8 cellular contexts compared by ENCODE assay signal in genomic region chr7:100965723-100966541, GRCh38. TPM values are rescaled to one million over a fixed set of nuclear protein-coding genes. Genes with fewer than 3 reads are reported as not detected.
DNase-seq lines count a peak whose midpoint lies in the region; ATAC-seq, FAIRE-seq and TF ChIP-seq lines count a peak whose summit lies in the region.

No MANE protein-coding gene starts in this region.

- H3K27ac ChIP-seq in cardiac muscle cell (no peak overlapping the region), rectal smooth muscle tissue (ENCODE audit: low read depth, low read length) (no peak overlapping the region)

- TF ChIP-seq CTCF in cardiac muscle cell (IDR thresholded peaks at IDR 0.05; ENCODE audit: low read depth, low read length): peak; percentile 76

- peaks cover 84% of the 10 kb centered on the region for H3K27me3 ChIP-seq in cardiac muscle cell
- peaks cover 31% of the 10 kb centered on the region for H3K27me3 ChIP-seq in rectal smooth muscle tissue (ENCODE audit: control insufficient read depth, insufficient read depth, low read length)

- DNase-seq in GM18507 (ENCODE audit: extremely low spot score, insufficient read length, low read depth) (peak; percentile 83), M059J (ENCODE audit: low read depth) (peak; percentile 56), cardiac muscle cell (ENCODE audit: low read depth in 1 of 2, low spot score in 1 of 2) (peak; percentile 66 to 94), NCI-H69 (lab: John Stamatoyannopoulos, UW) (no peak)
- DNase-seq in activated T-helper 1 cell treated with anti-CD3 and anti-CD28 coated beads, Interleukin-12 subunit alpha, Interleukin-12 subunit beta, Interleukin-2, Interleukin-4 antibody, amounts not matched to agents 30 ng/mL and 10 ng/mL and 1 ng/mL, durations not matched to agents 14 hours and 24 hours and 36 hours (ENCODE audit: low spot score): peak; percentile 64

- H3K4me3 Mint-ChIP-seq in activated T-helper 1 cell treated with anti-CD3 and anti-CD28 coated beads, Interleukin-12 subunit alpha, Interleukin-12 subunit beta, Interleukin-2, Interleukin-4 antibody, amounts not matched to agents 30 ng/mL and 10 ng/mL and 1 ng/mL, durations not matched to agents 14 hours and 24 hours and 36 hours: peak overlapping the region; percentile 70

- no peaks in the 10 kb centered on the region for H3K9me3 ChIP-seq in cardiac muscle cell (ENCODE audit: low read depth)

- no peak overlapping the region for H3K27ac Mint-ChIP-seq in activated T-helper 1 cell treated with anti-CD3 and anti-CD28 coated beads, Interleukin-12 subunit alpha, Interleukin-12 subunit beta, Interleukin-2, Interleukin-4 antibody, amounts not matched to agents 30 ng/mL and 10 ng/mL and 1 ng/mL, durations not matched to agents 14 hours and 24 hours and 36 hours

- H3K4me1 Mint-ChIP-seq in activated T-helper 1 cell treated with anti-CD3 and anti-CD28 coated beads, Interleukin-12 subunit alpha, Interleukin-12 subunit beta, Interleukin-2, Interleukin-4 antibody, amounts not matched to agents 30 ng/mL and 10 ng/mL and 1 ng/mL, durations not matched to agents 14 hours and 24 hours and 36 hours (ENCODE audit: low read depth): peaks cover 8% of the 10 kb centered on the region

- H3K4me1 ChIP-seq in cardiac muscle cell (ENCODE audit: low read depth): no peaks in the 10 kb centered on the region
- no peaks in the 10 kb centered on the region for H3K4me1 ChIP-seq in rectal smooth muscle tissue (ENCODE audit: control insufficient read depth, insufficient read depth, low read length)

- H3K9me3 Mint-ChIP-seq in activated T-helper 1 cell treated with anti-CD3 and anti-CD28 coated beads, Interleukin-12 subunit alpha, Interleukin-12 subunit beta, Interleukin-2, Interleukin-4 antibody, amounts not matched to agents 30 ng/mL and 10 ng/mL and 1 ng/mL, durations not matched to agents 14 hours and 24 hours and 36 hours: no peaks in the 10 kb centered on the region

- H3K4me3 ChIP-seq in cardiac muscle cell (peak overlapping the region; percentile 21), rectal smooth muscle tissue (ENCODE audit: low read length) (peak overlapping the region; percentile 45)

- intact Hi-C loops in activated T-helper 1 cell treated with anti-CD3 and anti-CD28 coated beads, Interleukin-12 subunit alpha, Interleukin-12 subunit beta, Interleukin-2, Interleukin-4 antibody, amounts not matched to agents 30 ng/mL and 10 ng/mL and 1 ng/mL, durations not matched to agents 14 hours and 24 hours and 36 hours (cut with micrococcal nuclease): loop anchor here (1.0 to 10.0 kb wide), 6 partner anchors 51 to 209 kb away; partner anchors contain the start of gene ACHE

- ATAC-seq in HG03432 (IDR thresholded peaks at IDR 0.05; ENCODE audit: unreplicated experiment): no peak
- ATAC-seq in HG02610 (IDR thresholded peaks at IDR 0.05; ENCODE audit: unreplicated experiment): no peak

- H3K36me3 ChIP-seq in cardiac muscle cell: no peaks in the 10 kb centered on the region
- no peaks in the 10 kb centered on the region for H3K36me3 ChIP-seq in rectal smooth muscle tissue (ENCODE audit: control insufficient read depth, insufficient read depth, low read length)

- no peaks in the 10 kb centered on the region for H3K36me3 Mint-ChIP-seq in activated T-helper 1 cell treated with anti-CD3 and anti-CD28 coated beads, Interleukin-12 subunit alpha, Interleukin-12 subunit beta, Interleukin-2, Interleukin-4 antibody, amounts not matched to agents 30 ng/mL and 10 ng/mL and 1 ng/mL, durations not matched to agents 14 hours and 24 hours and 36 hours (ENCODE audit: low read depth)

- H3K9ac ChIP-seq in rectal smooth muscle tissue (ENCODE audit: low read length): no peak overlapping the region

- peak; percentile 33 for FAIRE-seq in GM18507 (lab: Jason Lieb, UNC)

- peaks cover 48% of the 10 kb centered on the region for H3K27me3 Mint-ChIP-seq in activated T-helper 1 cell treated with anti-CD3 and anti-CD28 coated beads, Interleukin-12 subunit alpha, Interleukin-12 subunit beta, Interleukin-2, Interleukin-4 antibody, amounts not matched to agents 30 ng/mL and 10 ng/mL and 1 ng/mL, durations not matched to agents 14 hours and 24 hours and 36 hours (ENCODE audit: insufficient read depth)

RNA-seq across cellular contexts. Expression of gene MUC12, which starts 3.4 kb away (rescaled TPM):
- 1.4 and 4.5 TPM in 2 replicates for total RNA-seq in M059J (2014; rRNA removed; shearing (Covaris generic))
- 0.44 and 0.81 TPM in 2 replicates for total RNA-seq in activated T-helper 1 cell treated with anti-CD3 and anti-CD28 coated beads, Interleukin-12 subunit alpha, Interleukin-12 subunit beta, Interleukin-2, Interleukin-4 antibody, amounts not matched to agents 30 ng/mL and 10 ng/mL and 1 ng/mL, durations not matched to agents 14 hours and 24 hours and 36 hours
- 2.4 TPM in 1 of 2 replicates, not detected in the other for total RNA-seq in cardiac muscle cell
- polyA plus RNA-seq in cardiac muscle cell: not detected in 2 replicates

RNA-seq across cellular contexts. Expression of gene MUC3A, which starts 16.6 kb away (rescaled TPM):
- total RNA-seq in M059J (2014; rRNA removed; shearing (Covaris generic)): not detected in 2 replicates
- not detected in 2 replicates for total RNA-seq in activated T-helper 1 cell treated with anti-CD3 and anti-CD28 coated beads, Interleukin-12 subunit alpha, Interleukin-12 subunit beta, Interleukin-2, Interleukin-4 antibody, amounts not matched to agents 30 ng/mL and 10 ng/mL and 1 ng/mL, durations not matched to agents 14 hours and 24 hours and 36 hours
- total RNA-seq in cardiac muscle cell: not detected in 2 replicates
- 0.29 TPM in 1 of 2 replicates, not detected in the other for polyA plus RNA-seq in cardiac muscle cell

RNA-seq across cellular contexts. Expression of gene MUC17, which starts 53.9 kb away (rescaled TPM):
- not detected in 2 replicates for total RNA-seq in M059J (2014; rRNA removed; shearing (Covaris generic))
- 0.02 TPM in 1 of 2 replicates, not detected in the other for total RNA-seq in activated T-helper 1 cell treated with anti-CD3 and anti-CD28 coated beads, Interleukin-12 subunit alpha, Interleukin-12 subunit beta, Interleukin-2, Interleukin-4 antibody, amounts not matched to agents 30 ng/mL and 10 ng/mL and 1 ng/mL, durations not matched to agents 14 hours and 24 hours and 36 hours
- not detected in 2 replicates for total RNA-seq in cardiac muscle cell
- polyA plus RNA-seq in cardiac muscle cell: not detected in 2 replicates
